9 cellular contexts compared by ENCODE assay signal in the genomic region with DNA sequence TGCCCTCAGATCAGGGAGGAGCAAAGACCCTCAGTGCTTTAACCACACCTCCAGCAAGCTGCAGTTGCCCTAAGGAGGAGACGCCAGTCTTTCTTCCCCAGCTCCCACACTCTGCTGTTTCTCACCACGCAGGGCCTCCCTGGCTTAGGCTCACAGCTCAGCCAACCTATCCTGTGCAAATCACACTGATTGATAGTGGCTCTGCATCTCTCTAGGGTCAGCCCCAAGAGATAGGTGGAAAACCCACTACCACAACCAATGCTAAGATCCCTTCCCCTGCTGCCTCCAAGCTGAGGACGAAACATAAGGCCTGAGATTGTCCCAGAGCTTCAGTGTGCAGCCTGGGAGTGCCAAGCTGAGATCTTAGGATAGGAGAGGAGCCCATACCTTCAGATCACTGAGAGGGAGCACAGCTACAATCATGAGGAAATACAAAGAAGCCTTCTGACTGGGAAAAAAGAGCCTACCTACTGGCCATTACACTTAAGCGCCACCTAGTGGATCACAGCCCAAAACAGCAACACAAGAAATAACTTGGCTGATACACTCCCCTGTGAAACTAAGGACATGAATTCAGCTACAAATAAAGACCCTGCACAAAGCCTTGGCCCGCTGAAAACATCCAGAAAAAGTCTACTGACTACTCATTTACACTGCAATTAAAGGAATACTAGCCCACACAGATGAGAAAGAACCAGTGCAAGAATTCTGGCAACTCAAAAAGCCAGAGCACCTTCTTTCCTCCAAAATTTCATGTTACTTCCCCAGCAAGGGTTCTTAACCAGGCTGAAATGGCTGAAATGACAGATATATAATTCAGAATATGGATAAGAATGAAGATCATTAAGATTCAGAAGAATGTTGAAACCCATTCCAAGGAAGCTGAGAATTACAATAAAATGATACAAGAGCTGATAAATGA.
A peak's percentile ranks its signal among the peaks of the same experiment; 100 is the strongest.
DNase-seq lines count a peak whose midpoint lies in the region; ATAC-seq and TF ChIP-seq lines count a peak whose summit lies in the region.
"Had no signal": no experiment of that assay in that cellular context is flagged by ENCODE, and none has a peak within 500 bp of the region (broad histone marks: within the 10 kb centered on the region; RNA-seq: fewer than 3 reads in every experiment).

No MANE protein-coding gene starts in this region.

- POLR2A ChIA-PET in RWPE1 (lab: Yijun Ruan, JAX; ENCODE audit: low non-redundant PET) = no interaction called here

- H3K4me1 Mint-ChIP-seq in endothelial cell (ENCODE audit: unreplicated experiment) = no peaks in the 10 kb centered on the region

- peaks cover 2% of the 10 kb centered on the region for H3K27me3 Mint-ChIP-seq in endothelial cell (ENCODE audit: unreplicated experiment)

- no peak overlapping the region for H3K4me3 Mint-ChIP-seq in endothelial cell (ENCODE audit: unreplicated experiment)

- CTCF ChIA-PET in RWPE1 (lab: Yijun Ruan, JAX) = interaction anchor here (0.6 to 1.8 kb wide), 15 partner anchors 9 to 671 kb away, joined by 3 to 13 read pairs (median 4); no protein-coding TSS in a partner anchor

- no peak overlapping the region for H3K27ac Mint-ChIP-seq in endothelial cell (ENCODE audit: unreplicated experiment)

- ATAC-seq in GM19463 (IDR thresholded peaks at IDR 0.05; ENCODE audit: unreplicated experiment) = peak; percentile 79
- ATAC-seq in GM21737 (IDR thresholded peaks at IDR 0.05; ENCODE audit: unreplicated experiment) = no peak

- no peaks in the 10 kb centered on the region for H3K9me3 Mint-ChIP-seq in endothelial cell (ENCODE audit: unreplicated experiment)

- H3K27ac ChIP-seq in RWPE1 = no peak overlapping the region
- H3K27ac ChIP-seq: BLaER1 treated with 17β-estradiol and CSF1 and Interleukin-3, amounts not matched to agents 10 nM and 100 nM had no signal

- DNase-seq in NCI-H1436 (lab: John Stamatoyannopoulos, UW) = peak; percentile 49
- no peak for DNase-seq in NCI-H1436 treated with DMSO at 0.1 percent for 48 hours (lab: John Stamatoyannopoulos, UW)
- peak; percentile 37 for DNase-seq in HuH-7 (ENCODE audit: low spot score)
- peak; percentile 34 for DNase-seq in RWPE1 (ENCODE audit: low spot score)
- DNase-seq in endothelial cell (ENCODE audit: low spot score) = peak; percentile 68
- DNase-seq in myocyte (ENCODE audit: low read depth) = peak; percentile 80

- no peaks in the 10 kb centered on the region for H3K36me3 Mint-ChIP-seq in endothelial cell (ENCODE audit: low read depth, unreplicated experiment)

- TF ChIP-seq CTCF in RWPE1 (conservative IDR thresholded peaks at IDR 0.05; ENCODE audit: low read depth) (peak; percentile 72), endothelial cell (IDR thresholded peaks at IDR 0.05; ENCODE audit: unreplicated experiment) (peak; percentile 57)
